9 cellular contexts compared by ENCODE assay signal in genomic region chr7:17184805-17185689, GRCh38.
DNase-seq lines count a peak whose midpoint lies in the region; ATAC-seq, FAIRE-seq and TF ChIP-seq lines count a peak whose summit lies in the region.
"Had no signal": no experiment of that assay in that cellular context is flagged by ENCODE, and none has a peak within 500 bp of the region (broad histone marks: within the 10 kb centered on the region; RNA-seq: fewer than 3 reads in every experiment).

No MANE protein-coding gene starts in this region.

- DNase-seq in HepG2 (ENCODE audit: low spot score), result peak; percentile 94
- no peak for DNase-seq in SJCRH30
- DNase-seq in stimulated activated CD4-positive, alpha-beta T cell treated with anti-CD3 and anti-CD28 coated beads, Interleukin-15, amount 100 ng/mL, for 24 hours, result no peak
- DNase-seq in activated CD4-positive, alpha-beta memory T cell treated with anti-CD3 and anti-CD28 coated beads, Interleukin-2, amount 10 ng/mL, durations not matched to agents 7 days and 5 days, result no peak
- no peak for DNase-seq in endodermal cell
- DNase-seq: activated T-cell treated with anti-CD3 and anti-CD28 coated beads, Interleukin-2, amount 50 U/mL, for 4 hours had no signal

- H3K4me3 ChIP-seq in HepG2 (replicated peaks in 1 of 3; ENCODE audit: insufficient read depth in 1 of 3, low read depth in 2 of 3, low read length in 3 of 3) (no peak overlapping the region; a peak in 1 of 6 replicates), SJCRH30 (no peak overlapping the region), endodermal cell (ENCODE audit: low read length) (no peak overlapping the region)

- ATAC-seq in GM18511 (IDR thresholded peaks at IDR 0.05; ENCODE audit: unreplicated experiment) (peak; percentile 49), GM21717 (IDR thresholded peaks at IDR 0.05; ENCODE audit: unreplicated experiment) (peak; percentile 13), HG03442 (IDR thresholded peaks at IDR 0.05; ENCODE audit: unreplicated experiment) (peak; percentile 21), HepG2 (peak; percentile 98)

- H3K4me1 Mint-ChIP-seq in activated CD4-positive, alpha-beta memory T cell treated with anti-CD3 and anti-CD28 coated beads, Interleukin-2, amount 10 ng/mL, durations not matched to agents 7 days and 5 days, result peaks cover 11% of the 10 kb centered on the region
- peaks cover 2% of the 10 kb centered on the region for H3K4me1 Mint-ChIP-seq in endodermal cell

- no peaks in the 10 kb centered on the region for H3K27me3 Mint-ChIP-seq in activated CD4-positive, alpha-beta memory T cell treated with anti-CD3 and anti-CD28 coated beads, Interleukin-2, amount 10 ng/mL, durations not matched to agents 7 days and 5 days
- H3K27me3 Mint-ChIP-seq in endodermal cell (ENCODE audit: insufficient read depth), result no peaks in the 10 kb centered on the region

- no peak overlapping the region for H2AFZ ChIP-seq in HepG2 (ENCODE audit: low read length)

- in situ Hi-C loops in HepG2 (cut with HindIII; ENCODE audit: extremely low pct_ligation_motif_present, low pct_unique_long_range_greater_than_20kb), result no loop called here

- H3K9me3 ChIP-seq in HepG2 (ENCODE audit: low read length) (no peaks in the 10 kb centered on the region), SJCRH30 (replicated peaks) (no peaks in the 10 kb centered on the region), endodermal cell (ENCODE audit: control insufficient read depth, low read length) (no peaks in the 10 kb centered on the region)

- WGBS in HepG2 (ENCODE audit: low lambda C conversion rate), result 15% methylated on average over 4 of the region's 4 CpGs
- 94 to 100% methylated on average over 1 to 4 of the region's 4 CpGs for WGBS in endodermal cell (ENCODE audit: insufficient coverage in 1 of 2, insufficient read length in 1 of 2), 2 experiments

- POLR2A ChIA-PET in HepG2 (lab: Yijun Ruan, JAX), result interaction anchor here (0.6 to 2.1 kb wide), 6 partner anchors 10 to 195 kb away, joined by 3 to 10 read pairs (median 4); no protein-coding TSS in a partner anchor
- POLR2A ChIA-PET in activated CD4-positive, alpha-beta memory T cell treated with anti-CD3 and anti-CD28 coated beads, Interleukin-2, amount 10 ng/mL, durations not matched to agents 7 days and 5 days (lab: Charles Lee), result no interaction called here

- peak overlapping the region; percentile 83 for H3K27ac ChIP-seq in HepG2 (ENCODE audit: extremely low read length, insufficient read depth, low read length)
- H3K27ac ChIP-seq in SJCRH30, result no peak overlapping the region
- no peak overlapping the region for H3K27ac ChIP-seq in endodermal cell (ENCODE audit: low read depth, low read length)

- intact Hi-C loops in HepG2 (cut with micrococcal nuclease; ENCODE audit: unreplicated experiment), result loop anchor here (1.0 to 2.0 kb wide), 4 partner anchors 21 to 113 kb away; partner anchors contain the start of gene AHR

- FAIRE-seq in HepG2 (lab: Jason Lieb, UNC), result peak; percentile 40

- no peaks in the 10 kb centered on the region for H4K20me1 ChIP-seq in HepG2 (ENCODE audit: insufficient read depth, low read length)

- H3K36me3 Mint-ChIP-seq in activated CD4-positive, alpha-beta memory T cell treated with anti-CD3 and anti-CD28 coated beads, Interleukin-2, amount 10 ng/mL, durations not matched to agents 7 days and 5 days (ENCODE audit: low read depth), result no peaks in the 10 kb centered on the region
- no peaks in the 10 kb centered on the region for H3K36me3 Mint-ChIP-seq in endodermal cell (ENCODE audit: low read depth)

- TF ChIP-seq EP300 in HepG2 (IDR thresholded peaks at IDR 0.05; ENCODE audit: low read depth in 2 of 2, low read length in 2 of 2) (peak in 1 of 2 experiments; percentile 97; a peak in 2 of 4 replicates), HepG2 (CRISPR knock-in tag; IDR thresholded peaks at IDR 0.05; ENCODE audit: borderline replicate concordance) (peak; percentile 83; the same call in 1 of the 2 replicates)

- H3K4me1 ChIP-seq in HepG2 (ENCODE audit: insufficient read depth, low read length), result peaks cover 43% of the 10 kb centered on the region
- no peaks in the 10 kb centered on the region for H3K4me1 ChIP-seq in SJCRH30
- H3K4me1 ChIP-seq in endodermal cell (ENCODE audit: control insufficient read depth, insufficient read depth, low read length), result no peaks in the 10 kb centered on the region

- no peak overlapping the region for H3K27ac Mint-ChIP-seq in activated CD4-positive, alpha-beta memory T cell treated with anti-CD3 and anti-CD28 coated beads, Interleukin-2, amount 10 ng/mL, durations not matched to agents 7 days and 5 days
- H3K27ac Mint-ChIP-seq in endodermal cell, result no peak overlapping the region

- no peak for TF ChIP-seq CTCF in HepG2 (CRISPR knock-in tag; IDR thresholded peaks at IDR 0.05)
- TF ChIP-seq CTCF in endodermal cell (conservative IDR thresholded peaks at IDR 0.05), result no peak

- 0 out of 2 replicates have a peak, but pooled peaks have one; percentile 21 for TF ChIP-seq RAD21 in HepG2 (CRISPR knock-in tag; IDR thresholded peaks at IDR 0.05)

- H3K4me3 Mint-ChIP-seq in activated CD4-positive, alpha-beta memory T cell treated with anti-CD3 and anti-CD28 coated beads, Interleukin-2, amount 10 ng/mL, durations not matched to agents 7 days and 5 days, result no peak overlapping the region
- no peak overlapping the region for H3K4me3 Mint-ChIP-seq in endodermal cell
- H3K4me3 Mint-ChIP-seq: activated T-cell treated with anti-CD3 and anti-CD28 coated beads, Interleukin-2, amount 50 U/mL, for 4 hours had no signal

- no peaks in the 10 kb centered on the region for H3K79me2 ChIP-seq in HepG2 (ENCODE audit: insufficient read depth, low read length)

- H3K27me3 ChIP-seq in HepG2 (ENCODE audit: control insufficient read depth in 1 of 2, insufficient read depth in 2 of 2, low read length in 2 of 2), result no peaks in the 10 kb centered on the region
- H3K27me3 ChIP-seq in SJCRH30, result no peaks in the 10 kb centered on the region
- no peaks in the 10 kb centered on the region for H3K27me3 ChIP-seq in endodermal cell (ENCODE audit: control insufficient read depth, insufficient read depth, low read length, poor library complexity, severe bottlenecking)

- 0 out of 2 replicates have a peak overlapping the region, but pooled peaks have one; percentile 14 for H3K9ac ChIP-seq in HepG2 (ENCODE audit: insufficient read depth, low read depth, low read length)
- no peak overlapping the region for H3K9ac ChIP-seq in endodermal cell (ENCODE audit: extremely low read depth, low read length, poor library complexity, severe bottlenecking)

- CTCF ChIA-PET in HepG2 (lab: Yijun Ruan, JAX; ENCODE audit: low intra/inter-chr PET ratio, low total read pairs), result no interaction called here
- CTCF ChIA-PET in activated CD4-positive, alpha-beta memory T cell treated with anti-CD3 and anti-CD28 coated beads, Interleukin-2, amount 10 ng/mL, durations not matched to agents 7 days and 5 days (lab: Charles Lee), result interaction anchor here (1.1 kb wide), 1 partner anchor 122 kb away, joined by 3 read pairs; no protein-coding TSS in a partner anchor

- TF ChIP-seq POLR2A in HepG2 (IDR thresholded peaks at IDR 0.05; ENCODE audit: insufficient read depth in 1 of 2, low read depth in 2 of 2, low read length in 2 of 2), result no peak

- H3K36me3 ChIP-seq in HepG2 (replicated peaks in 1 of 2; ENCODE audit: control insufficient read depth in 1 of 2, insufficient read depth in 2 of 2, low read length in 2 of 2) (no peaks in the 10 kb centered on the region), SJCRH30 (no peaks in the 10 kb centered on the region), endodermal cell (ENCODE audit: control insufficient read depth, insufficient read depth, low read length) (no peaks in the 10 kb centered on the region)

- H3K9me3 Mint-ChIP-seq in activated CD4-positive, alpha-beta memory T cell treated with anti-CD3 and anti-CD28 coated beads, Interleukin-2, amount 10 ng/mL, durations not matched to agents 7 days and 5 days, result no peaks in the 10 kb centered on the region
- no peaks in the 10 kb centered on the region for H3K9me3 Mint-ChIP-seq in endodermal cell
- H3K9me3 Mint-ChIP-seq: activated T-cell treated with anti-CD3 and anti-CD28 coated beads, Interleukin-2, amount 50 U/mL, for 4 hours had no signal

- no TSS peak for BruUV-seq in HepG2 (replicated peaks; lab: Mats Ljungman, UMichigan)

- H3K4me2 ChIP-seq in HepG2 (ENCODE audit: low read depth, low read length), result peak overlapping the region; percentile 43

TF ChIP-seq in HepG2, 621 proteins besides CTCF, POLR2A, EP300 and RAD21 (continues in another document):
- TF ChIP-seq HNF4A (CRISPR knock-in tag; IDR thresholded peaks at IDR 0.05), result peak; percentile 84
- TF ChIP-seq U2AF2 (IDR thresholded peaks at IDR 0.05; ENCODE audit: low read depth, low read length), result no peak
- no peak for TF ChIP-seq FOXO4 (CRISPR knock-in tag; conservative IDR thresholded peaks at IDR 0.05)
- TF ChIP-seq BCL3 (CRISPR knock-in tag; IDR thresholded peaks at IDR 0.05), result no peak
- no peak for TF ChIP-seq MTA3 (CRISPR knock-in tag; IDR thresholded peaks at IDR 0.05)
- peak; percentile 68 for TF ChIP-seq NR2F6 (IDR thresholded peaks at IDR 0.05)
- TF ChIP-seq NR2F6 (CRISPR knock-in tag; IDR thresholded peaks at IDR 0.05), result peak; percentile 63; the same call in 1 of the 2 replicates
- no peak for TF ChIP-seq ZFP62 (CRISPR knock-in tag; IDR thresholded peaks at IDR 0.05)
- no peak for TF ChIP-seq ZNF619 (CRISPR knock-in tag; IDR thresholded peaks at IDR 0.05)
- no peak for TF ChIP-seq CREB1 (IDR thresholded peaks at IDR 0.05)
- peak; percentile 73 for TF ChIP-seq CREB1 (CRISPR knock-in tag; IDR thresholded peaks at IDR 0.05)
- peak; percentile 51; the same call in 1 of the 2 replicates for TF ChIP-seq NFYC (CRISPR knock-in tag; IDR thresholded peaks at IDR 0.05)

Comparison
In these comparisons a context has a peak if more than half of its experiments do, and no peak if none do; other contexts are left out.
1. ATAC-seq: peak in every context shown above with its lines; median percentile 98 in HepG2; 49 in GM18511; 21 in HG03442; 13 in GM21717.